ENCODE assay signal across 8 cellular contexts in the genomic region with DNA sequence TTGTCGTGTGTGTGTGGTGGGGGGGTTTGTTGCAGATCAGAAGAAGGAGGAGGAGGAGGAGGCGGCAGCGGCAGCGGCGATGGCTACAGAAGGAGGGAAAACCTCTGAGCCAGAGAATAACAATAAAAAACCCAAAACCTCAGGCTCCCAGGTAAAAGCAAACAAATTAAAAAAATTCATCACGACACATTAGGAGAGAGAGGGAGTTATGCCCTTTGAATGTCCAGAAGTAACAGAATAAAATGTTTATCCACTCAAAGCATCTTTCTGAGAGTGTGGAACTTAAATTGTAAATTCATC. TPM values are rescaled to one million over a fixed set of nuclear protein-coding genes. Genes with fewer than 3 reads are reported as not detected.
DNase-seq lines count a peak whose midpoint lies in the region; ATAC-seq and TF ChIP-seq lines count a peak whose summit lies in the region.

No MANE protein-coding gene starts in this region.

- H3K27me3 ChIP-seq in colonic mucosa, result no peaks in the 10 kb centered on the region
- no peaks in the 10 kb centered on the region for H3K27me3 ChIP-seq in naive thymus-derived CD4-positive, alpha-beta T cell (ENCODE audit: control insufficient read depth in 2 of 2, insufficient read depth in 2 of 2, low read length in 2 of 2)

- peak overlapping the region; percentile 70 for H3K4me3 ChIP-seq in AG04449 (ENCODE audit: low read depth, low read length)
- peak overlapping the region; percentile 81 for H3K4me3 ChIP-seq in colonic mucosa
- H3K4me3 ChIP-seq in naive thymus-derived CD4-positive, alpha-beta T cell (ENCODE audit: low read length), result peak overlapping the region; percentile 75

- H3K9me3 Mint-ChIP-seq in naive thymus-derived CD4-positive, alpha-beta T cell, result no peaks in the 10 kb centered on the region

- peak overlapping the region; percentile 92 to 100 (median 98) for H3K4me3 Mint-ChIP-seq in naive thymus-derived CD4-positive, alpha-beta T cell

- peaks cover 25% of the 10 kb centered on the region for H3K36me3 ChIP-seq in KOPT-K1 (ENCODE audit: insufficient read depth, low read length)
- H3K36me3 ChIP-seq in colonic mucosa, result no peaks in the 10 kb centered on the region
- H3K36me3 ChIP-seq in naive thymus-derived CD4-positive, alpha-beta T cell (ENCODE audit: control insufficient read depth in 2 of 3, insufficient read depth in 3 of 3, low read length in 3 of 3), result peaks cover 0 to 9% (median 8%) of the 10 kb centered on the region in 3 experiments

- peaks cover 4 to 35% (median 20%) of the 10 kb centered on the region in 5 donors for H3K36me3 Mint-ChIP-seq in naive thymus-derived CD4-positive, alpha-beta T cell

- peak overlapping the region; percentile 96 for H3K27ac ChIP-seq in KOPT-K1 (ENCODE audit: low read depth, low read length, poor library complexity, severe bottlenecking)
- peak overlapping the region; percentile 97 for H3K27ac ChIP-seq in colonic mucosa
- H3K27ac ChIP-seq in naive thymus-derived CD4-positive, alpha-beta T cell (ENCODE audit: low read depth, low read length), result peak overlapping the region; percentile 99

- H3K4me1 ChIP-seq in colonic mucosa, result peaks cover 4% of the 10 kb centered on the region
- peaks cover 41 to 53% of the 10 kb centered on the region in 2 donors for H3K4me1 ChIP-seq in naive thymus-derived CD4-positive, alpha-beta T cell (ENCODE audit: control insufficient read depth in 2 of 2, insufficient read depth in 2 of 2, low read length in 2 of 2)

- H3K9ac ChIP-seq in colonic mucosa (ENCODE audit: low read depth in 2 of 2, low read length in 2 of 2), result peak overlapping the region; percentile 56 to 60

- no peak for TF ChIP-seq CTCF in AG04449 (IDR thresholded peaks at IDR 0.05; ENCODE audit: insufficient read depth, low read length, missing control alignments)
- TF ChIP-seq CTCF in colonic mucosa (IDR thresholded peaks at IDR 0.05), result no peak

- peaks cover 34 to 65% (median 63%) of the 10 kb centered on the region in 7 donors for H3K4me1 Mint-ChIP-seq in naive thymus-derived CD4-positive, alpha-beta T cell

- intact Hi-C loops in colonic mucosa (cut with DNase I) (no loop called here), sciatic nerve (cut with DNase I) (no loop called here)
- intact Hi-C loops in naive thymus-derived CD4-positive, alpha-beta T cell (cut with micrococcal nuclease), result loop anchor here (1.0 to 10.0 kb wide), 10 partner anchors 16 to 1870 kb away; a partner anchor contains a TSS

- POLR2A ChIA-PET in AG04449 (lab: Yijun Ruan, JAX), result no interaction called here
- POLR2A ChIA-PET in naive thymus-derived CD4-positive, alpha-beta T cell (lab: Charles Lee), result no interaction called here

- CTCF ChIA-PET in AG04449 (lab: Yijun Ruan, JAX), result no interaction called here
- CTCF ChIA-PET in naive thymus-derived CD4-positive, alpha-beta T cell (lab: Charles Lee), result no interaction called here

- ATAC-seq in naive thymus-derived CD4-positive, alpha-beta T cell, result no peak
- ATAC-seq in left lobe of liver (no peak), sciatic nerve (no peak)

- H3K27me3 Mint-ChIP-seq in naive thymus-derived CD4-positive, alpha-beta T cell, result no peaks in the 10 kb centered on the region

- peak overlapping the region; percentile 85 to 99 (median 97) for H3K27ac Mint-ChIP-seq in naive thymus-derived CD4-positive, alpha-beta T cell

- H3K9me3 ChIP-seq in KOPT-K1 (ENCODE audit: insufficient read depth, low read length, poor library complexity, severe bottlenecking) (no peaks in the 10 kb centered on the region), colonic mucosa (no peaks in the 10 kb centered on the region)
- no peaks in the 10 kb centered on the region for H3K9me3 ChIP-seq in naive thymus-derived CD4-positive, alpha-beta T cell (ENCODE audit: control insufficient read depth in 2 of 3, low read length in 3 of 3)

- DNase-seq in AG04449 (ENCODE audit: low read depth, low spot score), result no peak
- no peak for DNase-seq in colonic mucosa
- no peak for DNase-seq in naive thymus-derived CD4-positive, alpha-beta T cell
- no peak for DNase-seq in left lobe of liver (ENCODE audit: low spot score)
- DNase-seq in DMS 273 treated with DMSO at 0.1 percent for 48 hours (lab: John Stamatoyannopoulos, UW), result no peak
- DNase-seq in sciatic nerve (ENCODE audit: low spot score), result no peak
- DNase-seq in HCEC 1CT, result no peak

RNA-seq across cellular contexts. Expression of a gene that starts 0.7 kb away (rescaled TPM):
- total RNA-seq in colonic mucosa, result 1 to 10 TPM; 2.6 to 3.9 TPM
- total RNA-seq in naive thymus-derived CD4-positive, alpha-beta T cell, result 10 to 100 TPM; 41.9 to 48.5 (median 45.8) TPM
- 10 to 100 TPM; 13.6 to 15.9 TPM for polyA plus RNA-seq in naive thymus-derived CD4-positive, alpha-beta T cell
- total RNA-seq in left lobe of liver, result 1.2 TPM
- 11.7 TPM for total RNA-seq in sciatic nerve

Comparison
In these comparisons a context has a peak if more than half of its experiments do, and no peak if none do; other contexts are left out.
1. intact Hi-C loops: an anchor here in naive thymus-derived CD4-positive, alpha-beta T cell (1.0 to 10.0 kb wide); none called in colonic mucosa and sciatic nerve.